25 cellular contexts compared by ENCODE assay signal in genomic region chr6:154390034-154390433, GRCh38. TPM values are rescaled to one million over a fixed set of nuclear protein-coding genes. Genes with fewer than 3 reads are reported as not detected.
DNase-seq lines count a peak whose midpoint lies in the region; ATAC-seq, FAIRE-seq and TF ChIP-seq lines count a peak whose summit lies in the region.
"Had no signal": no experiment of that assay in that cellular context is flagged by ENCODE, and none has a peak within 500 bp of the region (broad histone marks: within the 10 kb centered on the region; RNA-seq: fewer than 3 reads in every experiment).

No MANE protein-coding gene starts in this region.

- H3K27me3 ChIP-seq in Caco-2 (replicated peaks; ENCODE audit: control insufficient read depth, insufficient read depth, low read length) (no peaks in the 10 kb centered on the region), small intestine (ENCODE audit: control insufficient read depth in 2 of 2, insufficient read depth in 2 of 2, low read length in 2 of 2) (no peaks in the 10 kb centered on the region)
- H3K27me3 ChIP-seq: Peyer's patch had no signal

- H3K4me1 ChIP-seq in Caco-2, result peaks cover 32% of the 10 kb centered on the region
- no peaks in the 10 kb centered on the region for H3K4me1 ChIP-seq in small intestine (ENCODE audit: control insufficient read depth in 2 of 2, insufficient read depth in 1 of 2, low read depth in 1 of 2, low read length in 1 of 2)
- H3K4me1 ChIP-seq: Peyer's patch had no signal

- no peak overlapping the region for H3K27ac ChIP-seq in small intestine (ENCODE audit: low read depth in 1 of 2, low read length in 1 of 2)
- H3K27ac ChIP-seq: 22Rv1, C4-2B, Peyer's patch had no signal

- H3K27me3 Mint-ChIP-seq in Caco-2 (ENCODE audit: insufficient read depth, unreplicated experiment), result no peaks in the 10 kb centered on the region
- H3K27me3 Mint-ChIP-seq in activated T-helper 17 cell treated with anti-CD3 and anti-CD28 coated beads, Interleukin-2, amount 50 U/mL, for 72 hours, result peaks cover 36% of the 10 kb centered on the region

- peak; percentile 93 for ATAC-seq in activated T-helper 17 cell treated with anti-CD3 and anti-CD28 coated beads, Interleukin-2, amount 50 U/mL, for 72 hours (replicated peaks)
- ATAC-seq: CD8-positive, alpha-beta T cell had no signal

- DNase-seq in DMS53 (lab: John Stamatoyannopoulos, UW), result peak; percentile 8
- DNase-seq in DMS53 treated with DMSO at 0.1 percent for 48 hours (lab: John Stamatoyannopoulos, UW; ENCODE audit: unreplicated experiment), result no peak
- DNase-seq in Caco-2, result no peak
- peak; percentile 61 for DNase-seq in small intestine
- DNase-seq in effector CD4-positive, alpha-beta T cell, result no peak
- no peak for DNase-seq in COLO829 (ENCODE audit: low spot score)
- DNase-seq: Calu3; CD8-positive, alpha-beta T cell; HCEC 1CT; NCI-H1048; NCI-H1417 treated with DMSO at 0.1 percent for 48 hours; NCI-H1694 treated with DMSO at 0.1 percent for 48 hours; NCI-H2081; NCI-H2227 treated with DMSO at 0.1 percent for 48 hours; NCI-H526 treated with DMSO at 0.1 percent for 48 hours; OCI-M1; Peyer's patch; SHP77 treated with DMSO at 0.1 percent for 48 hours had no signal

- no TSS peak for BruUV-seq in Caco-2 (replicated peaks; lab: Mats Ljungman, UMichigan)

- WGBS in small intestine, 3 donors, result 74 to 79% (median 77%) methylated on average over 1 of the region's 1 CpG

- no peak for TF ChIP-seq CTCF in Caco-2 (IDR thresholded peaks at IDR 0.05; ENCODE audit: insufficient read depth in 1 of 2, low read depth in 1 of 2, low read length in 1 of 2, severe bottlenecking in 1 of 2, unreplicated experiment in 1 of 2)

- peaks cover 28% of the 10 kb centered on the region for H3K9me3 Mint-ChIP-seq in Caco-2 (ENCODE audit: unreplicated experiment)
- no peaks in the 10 kb centered on the region for H3K9me3 Mint-ChIP-seq in activated T-helper 17 cell treated with anti-CD3 and anti-CD28 coated beads, Interleukin-2, amount 50 U/mL, for 72 hours

- H3K9me3 ChIP-seq in Caco-2 (no peaks in the 10 kb centered on the region), small intestine (ENCODE audit: control insufficient read depth, low read depth) (no peaks in the 10 kb centered on the region)
- H3K9me3 ChIP-seq: Peyer's patch had no signal

- H3K4me3 Mint-ChIP-seq in Caco-2 (ENCODE audit: unreplicated experiment), result no peak overlapping the region
- no peak overlapping the region for H3K4me3 Mint-ChIP-seq in activated T-helper 17 cell treated with anti-CD3 and anti-CD28 coated beads, Interleukin-2, amount 50 U/mL, for 72 hours
- H3K4me3 Mint-ChIP-seq: B cell; CD8-positive, alpha-beta T cell had no signal

- peak overlapping the region; percentile 50 for H3K27ac Mint-ChIP-seq in Caco-2 (ENCODE audit: unreplicated experiment)
- H3K27ac Mint-ChIP-seq in activated T-helper 17 cell treated with anti-CD3 and anti-CD28 coated beads, Interleukin-2, amount 50 U/mL, for 72 hours, result no peak overlapping the region
- H3K27ac Mint-ChIP-seq: B cell; CD8-positive, alpha-beta T cell had no signal

- intact Hi-C loops in Caco-2 (cut with micrococcal nuclease; ENCODE audit: unreplicated experiment), result no loop called here

- H3K36me3 Mint-ChIP-seq in Caco-2 (ENCODE audit: insufficient read depth, unreplicated experiment), result peaks cover 33% of the 10 kb centered on the region
- no peaks in the 10 kb centered on the region for H3K36me3 Mint-ChIP-seq in activated T-helper 17 cell treated with anti-CD3 and anti-CD28 coated beads, Interleukin-2, amount 50 U/mL, for 72 hours (ENCODE audit: low read depth)
- H3K36me3 Mint-ChIP-seq: CD8-positive, alpha-beta T cell had no signal

- CTCF ChIA-PET in Caco-2 (lab: Charles Lee), result no interaction called here

- POLR2A ChIA-PET in Caco-2 (lab: Charles Lee), result no interaction called here

- no peaks in the 10 kb centered on the region; the same call in 1 of the 2 replicates for H3K36me3 ChIP-seq in Caco-2 (ENCODE audit: control insufficient read depth, insufficient read depth, low read length)
- H3K36me3 ChIP-seq in small intestine (ENCODE audit: control insufficient read depth in 2 of 2, insufficient read depth in 2 of 2, low read length in 2 of 2), result peaks cover 0 to 1% of the 10 kb centered on the region in 2 donors
- H3K36me3 ChIP-seq: Peyer's patch had no signal

- H3K4me1 Mint-ChIP-seq in Caco-2 (ENCODE audit: low read depth, unreplicated experiment), result peaks cover 41% of the 10 kb centered on the region
- no peaks in the 10 kb centered on the region for H3K4me1 Mint-ChIP-seq in activated T-helper 17 cell treated with anti-CD3 and anti-CD28 coated beads, Interleukin-2, amount 50 U/mL, for 72 hours
- H3K4me1 Mint-ChIP-seq: B cell had no signal

- no peak overlapping the region for H3K4me3 ChIP-seq in Caco-2 (ENCODE audit: low read depth, low read length)
- no peak overlapping the region for H3K4me3 ChIP-seq in small intestine (ENCODE audit: low read depth in 1 of 2, low read length in 2 of 2)
- H3K4me3 ChIP-seq: Peyer's patch had no signal

- FAIRE-seq in small intestine (lab: Jason Lieb, UNC), result no peak
- FAIRE-seq: G401.6, H1 had no signal

RNA-seq across cellular contexts. Expression of gene IPCEF1, which starts 33.4 kb away (rescaled TPM):
- 1.4 and 1.9 TPM in 2 replicates for total RNA-seq in Caco-2 (2022)
- total RNA-seq in activated T-helper 17 cell treated with anti-CD3 and anti-CD28 coated beads, Interleukin-2, amount 50 U/mL, for 72 hours, result 10 to 100 TPM; 15.6 to 20.2 TPM
- polyA plus RNA-seq in small intestine, result under 1 TPM; 0.45 to 0.81 (median 0.76) TPM
- total RNA-seq: NCI-H460 had no signal

Comparison
In these comparisons a context has a peak if more than half of its experiments do, and no peak if none do; other contexts are left out.
1. DNase-seq: peak in DMS53 (single experiment) and small intestine (single experiment); none in DMS53 treated with DMSO at 0.1 percent for 48 hours (single experiment), Caco-2 (0 of 2), effector CD4-positive, alpha-beta T cell (single experiment) and COLO829 (single experiment).